In genomic region chr16:70576431-70577255, GRCh38 we compare ENCODE assay signal across 8 cellular contexts. TPM values are rescaled to one million over a fixed set of nuclear protein-coding genes. Genes with fewer than 3 reads are reported as not detected.
DNase-seq lines count a peak whose midpoint lies in the region; ATAC-seq and TF ChIP-seq lines count a peak whose summit lies in the region.

No MANE protein-coding gene starts in this region.

- no peaks in the 10 kb centered on the region for H3K9me3 ChIP-seq in CD4-positive, alpha-beta T cell (ENCODE audit: control insufficient read depth, low read length)
- H3K9me3 ChIP-seq in Panc1 (ENCODE audit: control insufficient read depth, insufficient read depth, low read depth, low read length): no peaks in the 10 kb centered on the region
- H3K9me3 ChIP-seq in skeletal muscle tissue (ENCODE audit: control insufficient read depth in 3 of 3, low read length in 3 of 3): no peaks in the 10 kb centered on the region

- TF ChIP-seq CTCF in CD4-positive, alpha-beta T cell (IDR thresholded peaks at IDR 0.05): no peak
- no peak for TF ChIP-seq CTCF in Panc1 (IDR thresholded peaks at IDR 0.05)
- no peak for TF ChIP-seq CTCF in epithelial cell of esophagus (IDR thresholded peaks at IDR 0.05; ENCODE audit: insufficient read depth, low read depth, low read length, missing control alignments)

- H3K27ac Mint-ChIP-seq in CD4-positive, alpha-beta T cell: peak overlapping the region; percentile 55

- no peaks in the 10 kb centered on the region for H3K27me3 ChIP-seq in CD4-positive, alpha-beta T cell (ENCODE audit: control insufficient read depth, insufficient read depth, low read length)
- H3K27me3 ChIP-seq in Panc1 (ENCODE audit: control insufficient read depth, insufficient read depth, low read length) (no peaks in the 10 kb centered on the region), skeletal muscle tissue (ENCODE audit: control insufficient read depth in 3 of 3, insufficient read depth in 3 of 3, low read length in 3 of 3) (no peaks in the 10 kb centered on the region)

- H3K4me1 ChIP-seq in Panc1 (ENCODE audit: control insufficient read depth, insufficient read depth, low read length) (peaks cover 21% of the 10 kb centered on the region), skeletal muscle tissue (ENCODE audit: control insufficient read depth in 3 of 3, insufficient read depth in 3 of 3, low read length in 3 of 3) (peaks cover 36 to 53% (median 37%) of the 10 kb centered on the region in 3 donors)

- intact Hi-C loops in CD4-positive, alpha-beta T cell (cut with DNase I, micrococcal nuclease): no loop called here
- intact Hi-C loops in Panc1 (cut with micrococcal nuclease; ENCODE audit: unreplicated experiment): loop anchor here (10.0 kb wide), 1 partner anchor 78 kb away; no protein-coding TSS in a partner anchor

- peaks cover 5% of the 10 kb centered on the region for H3K4me1 Mint-ChIP-seq in CD4-positive, alpha-beta T cell (ENCODE audit: low read depth)

- H3K36me3 Mint-ChIP-seq in CD4-positive, alpha-beta T cell (ENCODE audit: low read depth): peaks cover 22% of the 10 kb centered on the region

- ATAC-seq in CD4-positive, alpha-beta T cell (ENCODE audit: poor library complexity): no peak
- ATAC-seq in GM18870 (IDR thresholded peaks at IDR 0.05; ENCODE audit: unreplicated experiment): peak; percentile 77
- peak; percentile 67 for ATAC-seq in HG03039 (IDR thresholded peaks at IDR 0.05; ENCODE audit: unreplicated experiment)
- peak; percentile 64 for ATAC-seq in Panc1

- CTCF ChIA-PET in CD4-positive, alpha-beta T cell (lab: Charles Lee): no interaction called here
- CTCF ChIA-PET in Panc1 (lab: Charles Lee): no interaction called here

- in situ Hi-C loops in Panc1 (cut with HindIII; ENCODE audit: low pct_unique_long_range_greater_than_20kb, low sequenced_read_pairs): no loop called here

- no peaks in the 10 kb centered on the region for H3K27me3 Mint-ChIP-seq in CD4-positive, alpha-beta T cell

- no peak for DNase-seq in CD4-positive, alpha-beta T cell
- no peak for DNase-seq in Panc1 (ENCODE audit: low read depth, low spot score)
- peak; percentile 64 for DNase-seq in epithelial cell of esophagus (ENCODE audit: low read depth)
- DNase-seq in NCI-H1436 treated with DMSO at 0.1 percent for 48 hours (lab: John Stamatoyannopoulos, UW): no peak
- DNase-seq in amniotic stem cell (lab: John Stamatoyannopoulos, UW): no peak

- H3K27ac ChIP-seq in CD4-positive, alpha-beta T cell (ENCODE audit: low read depth, low read length): peak overlapping the region; percentile 47
- H3K27ac ChIP-seq in Panc1 (ENCODE audit: low read length) (peak overlapping the region; percentile 54), skeletal muscle tissue (ENCODE audit: low read depth, low read length) (peak overlapping the region; percentile 7)

- H3K36me3 ChIP-seq in Panc1 (ENCODE audit: control insufficient read depth, insufficient read depth, low read length): peaks cover 11% of the 10 kb centered on the region; the same call in 1 of the 2 replicates
- H3K36me3 ChIP-seq in skeletal muscle tissue (ENCODE audit: control insufficient read depth in 3 of 3, insufficient read depth in 3 of 3, low read length in 3 of 3): peaks cover 8 to 14% (median 9%) of the 10 kb centered on the region in 3 donors

- POLR2A ChIA-PET in CD4-positive, alpha-beta T cell (lab: Charles Lee): interaction anchor here (0.7 kb wide), 1 partner anchor 12 kb away, joined by 4 read pairs; no protein-coding TSS in a partner anchor
- POLR2A ChIA-PET in Panc1 (lab: Charles Lee): interaction anchor here (0.6 kb wide), 1 partner anchor 441 kb away, joined by 9 read pairs; no protein-coding TSS in a partner anchor

- no TSS peak for BruUV-seq in Panc1 (replicated peaks; lab: Mats Ljungman, UMichigan)

- H3K4me3 ChIP-seq in Panc1 (ENCODE audit: low read depth in 2 of 2, low read length in 2 of 2): no peak overlapping the region
- H3K4me3 ChIP-seq in epithelial cell of esophagus (ENCODE audit: low read length): no peak overlapping the region
- H3K4me3 ChIP-seq in skeletal muscle tissue (ENCODE audit: low read length in 3 of 3): no peak overlapping the region

- no peaks in the 10 kb centered on the region for H3K9me3 Mint-ChIP-seq in CD4-positive, alpha-beta T cell

- no peak overlapping the region for H3K4me3 Mint-ChIP-seq in CD4-positive, alpha-beta T cell

- H3K9ac ChIP-seq in skeletal muscle tissue (ENCODE audit: low read depth in 1 of 3, low read length in 3 of 3): no peak overlapping the region

RNA-seq across cellular contexts. Expression of gene SF3B3, which starts 53.0 kb away (rescaled TPM):
- 100 to 1,000 TPM; 130 to 140 TPM for total RNA-seq in CD4-positive, alpha-beta T cell
- total RNA-seq in Panc1 (2021; ENCODE audit: unreplicated experiment) (253 TPM), skeletal muscle tissue (83.5 TPM)
- 155 TPM for polyA plus RNA-seq in Panc1 (2012; ENCODE audit: insufficient read length)

RNA-seq across cellular contexts. Expression of gene COG4, which starts 53.3 kb away (rescaled TPM):
- 10 to 100 TPM; 15.9 to 19.3 TPM for total RNA-seq in CD4-positive, alpha-beta T cell
- total RNA-seq in Panc1 (2021; ENCODE audit: unreplicated experiment) (45.4 TPM), skeletal muscle tissue (66.8 TPM)
- polyA plus RNA-seq in Panc1 (2012; ENCODE audit: insufficient read length): 36.2 TPM
